35 cellular contexts compared by ENCODE assay signal in genomic region chr19:31055454-31055853, GRCh38.
DNase-seq lines count a peak whose midpoint lies in the region; ATAC-seq, FAIRE-seq and TF ChIP-seq lines count a peak whose summit lies in the region.
"Had no signal": no experiment of that assay in that cellular context is flagged by ENCODE, and none has a peak within 500 bp of the region (broad histone marks: within the 10 kb centered on the region; RNA-seq: fewer than 3 reads in every experiment).

No MANE protein-coding gene starts in this region.

- intact Hi-C loops in HepG2 (cut with micrococcal nuclease; ENCODE audit: unreplicated experiment) (no loop called here), right lobe of liver (cut with DNase I) (no loop called here), right cardiac atrium (cut with DNase I) (no loop called here), breast epithelium (cut with DNase I; ENCODE audit: low total_unique reads) (no loop called here)

- H3K9ac ChIP-seq in HepG2 (ENCODE audit: insufficient read depth, low read depth, low read length) (no peak overlapping the region), smooth muscle cell (ENCODE audit: low read depth) (no peak overlapping the region)
- H3K9ac ChIP-seq: BLaER1; BLaER1 treated with 17β-estradiol and CSF1 and Interleukin-3, amounts not matched to agents 10 nM and 100 nM had no signal

- H4K20me1 ChIP-seq in HepG2 (ENCODE audit: insufficient read depth, low read length) (no peaks in the 10 kb centered on the region), smooth muscle cell (ENCODE audit: low read depth) (no peaks in the 10 kb centered on the region)
- H4K20me1 ChIP-seq: BLaER1; BLaER1 treated with 17β-estradiol and CSF1 and Interleukin-3, amounts not matched to agents 10 nM and 100 nM had no signal

- H3K27me3 ChIP-seq in HepG2 (ENCODE audit: control insufficient read depth in 1 of 2, insufficient read depth in 2 of 2, low read length in 2 of 2) (no peaks in the 10 kb centered on the region), right lobe of liver (no peaks in the 10 kb centered on the region), smooth muscle cell (ENCODE audit: low read depth) (no peaks in the 10 kb centered on the region), right cardiac atrium (ENCODE audit: control insufficient read depth, insufficient read depth) (no peaks in the 10 kb centered on the region), breast epithelium (no peaks in the 10 kb centered on the region)
- H3K27me3 ChIP-seq: BE2C; BLaER1; BLaER1 treated with 17β-estradiol and CSF1 and Interleukin-3, amounts not matched to agents 10 nM and 100 nM had no signal

- H3K79me2 ChIP-seq in HepG2 (ENCODE audit: insufficient read depth, low read length) (no peaks in the 10 kb centered on the region), smooth muscle cell (ENCODE audit: low read depth) (no peaks in the 10 kb centered on the region)

- in situ Hi-C loops in HepG2 (cut with HindIII; ENCODE audit: extremely low pct_ligation_motif_present, low pct_unique_long_range_greater_than_20kb) = no loop called here

- H3K4me2 ChIP-seq in HepG2 (ENCODE audit: low read depth, low read length) (no peak overlapping the region), smooth muscle cell (peak overlapping the region; percentile 15)
- H3K4me2 ChIP-seq: A549; BLaER1; BLaER1 treated with 17β-estradiol and CSF1 and Interleukin-3, amounts not matched to agents 10 nM and 100 nM had no signal

- TF ChIP-seq POLR2A in HepG2 (IDR thresholded peaks at IDR 0.05; ENCODE audit: insufficient read depth in 1 of 2, low read depth in 2 of 2, low read length in 2 of 2) (no peak), right lobe of liver (IDR thresholded peaks at IDR 0.05) (no peak), breast epithelium (IDR thresholded peaks at IDR 0.05) (no peak)

- FAIRE-seq in HepG2 (lab: Jason Lieb, UNC) = no peak
- FAIRE-seq: A204.1, D721Med had no signal

- H3K4me3 ChIP-seq in HepG2 (replicated peaks in 1 of 3; ENCODE audit: insufficient read depth in 1 of 3, low read depth in 2 of 3, low read length in 3 of 3) (no peak overlapping the region), right lobe of liver (no peak overlapping the region), HEK293 (ENCODE audit: low read depth, low read length) (no peak overlapping the region), smooth muscle cell (no peak overlapping the region), right cardiac atrium (ENCODE audit: low read length) (no peak overlapping the region), breast epithelium (no peak overlapping the region)
- H3K4me3 ChIP-seq: A549; BLaER1; BLaER1 treated with 17β-estradiol and CSF1 and Interleukin-3, amounts not matched to agents 10 nM and 100 nM had no signal

- TF ChIP-seq RAD21 in HepG2 (CRISPR knock-in tag; IDR thresholded peaks at IDR 0.05) = no peak

- DNase-seq in HepG2 (ENCODE audit: low spot score) (no peak), right lobe of liver (no peak), kidney tubule cell (ENCODE audit: low spot score) (peak; percentile 3), smooth muscle cell (lab: John Stamatoyannopoulos, UW; ENCODE audit: unreplicated experiment) (no peak), NCI-H146 treated with DMSO at 0.1 percent for 48 hours (lab: John Stamatoyannopoulos, UW; ENCODE audit: unreplicated experiment) (no peak), right cardiac atrium (no peak), breast epithelium (ENCODE audit: low spot score in 2 of 2) (no peak)
- DNase-seq: 8988T; ACHN; AML-193; BE2C; C1 segment of cervical spinal cord; Caco-2; Calu3; CD4-positive, alpha-beta memory T cell; CD4-positive, alpha-beta T cell; CD4-positive, CD25-positive, alpha-beta regulatory T cell; CD8-positive, alpha-beta memory T cell; CD8-positive, alpha-beta T cell; COR-L47; DMS 273 treated with DMSO at 0.1 percent for 48 hours; DMS153; DMS53; DMS79; DMS79 treated with DMSO at 0.1 percent for 48 hours; DND-41; EL had no signal

- H3K4me1 ChIP-seq in HepG2 (ENCODE audit: insufficient read depth, low read length) = no peaks in the 10 kb centered on the region
- H3K4me1 ChIP-seq in right lobe of liver = no peaks in the 10 kb centered on the region
- no peaks in the 10 kb centered on the region for H3K4me1 ChIP-seq in HEK293 (ENCODE audit: control insufficient read depth, insufficient read depth, low read length)
- H3K4me1 ChIP-seq in smooth muscle cell (ENCODE audit: low read depth) = no peaks in the 10 kb centered on the region
- H3K4me1 ChIP-seq in right cardiac atrium (ENCODE audit: control insufficient read depth, insufficient read depth, low read length) = no peaks in the 10 kb centered on the region
- no peaks in the 10 kb centered on the region for H3K4me1 ChIP-seq in breast epithelium
- H3K4me1 ChIP-seq: A549, BE2C, Caco-2 had no signal

- peaks cover 92% of the 10 kb centered on the region for H3K9me3 ChIP-seq in HepG2 (ENCODE audit: low read length)
- no peaks in the 10 kb centered on the region for H3K9me3 ChIP-seq in right lobe of liver
- H3K9me3 ChIP-seq in HEK293 (ENCODE audit: control insufficient read depth, insufficient read depth, low read depth, low read length) = no peaks in the 10 kb centered on the region; the same call in 1 of the 2 replicates
- no peaks in the 10 kb centered on the region for H3K9me3 ChIP-seq in smooth muscle cell (replicated peaks; ENCODE audit: low read depth)
- no peaks in the 10 kb centered on the region for H3K9me3 ChIP-seq in right cardiac atrium (ENCODE audit: control insufficient read depth, low read length)
- H3K9me3 ChIP-seq in breast epithelium = peaks cover 0 to 8% of the 10 kb centered on the region in 2 donors
- H3K9me3 ChIP-seq: BE2C, Caco-2 had no signal

- no peak for TF ChIP-seq EP300 in HepG2 (IDR thresholded peaks at IDR 0.05; ENCODE audit: low read depth in 2 of 2, low read length in 2 of 2)
- TF ChIP-seq EP300 in HepG2 (CRISPR knock-in tag; IDR thresholded peaks at IDR 0.05; ENCODE audit: borderline replicate concordance) = no peak

- BruUV-seq in HepG2 (replicated peaks; lab: Mats Ljungman, UMichigan) = no TSS peak

- H3K27ac ChIP-seq in HepG2 (ENCODE audit: extremely low read length, insufficient read depth, low read length) (no peak overlapping the region), right lobe of liver (no peak overlapping the region), HEK293 (ENCODE audit: extremely low read depth, low read depth, low read length) (no peak overlapping the region), smooth muscle cell (ENCODE audit: low read depth) (no peak overlapping the region), right cardiac atrium (ENCODE audit: low read length) (no peak overlapping the region), breast epithelium (no peak overlapping the region)
- H3K27ac ChIP-seq: 22Rv1; A549; BLaER1; BLaER1 treated with 17β-estradiol and CSF1 and Interleukin-3, amounts not matched to agents 10 nM and 100 nM; C4-2B had no signal

- ATAC-seq in HepG2 (no peak), right lobe of liver (no peak), right cardiac atrium (no peak)
- ATAC-seq: CD8-positive, alpha-beta T cell had no signal

- CTCF ChIA-PET in HepG2 (lab: Yijun Ruan, JAX; ENCODE audit: low intra/inter-chr PET ratio, low total read pairs) (no interaction called here), HEK293 (lab: Yijun Ruan, JAX) (interaction anchor here (0.6 to 5.5 kb wide), 35 partner anchors 8 to 1197 kb away, joined by 3 to 45 read pairs (median 7); no protein-coding TSS in a partner anchor)

- H3F3A ChIP-seq in smooth muscle cell (ENCODE audit: low read depth) = peaks cover 3% of the 10 kb centered on the region

- POLR2A ChIA-PET in HepG2 (lab: Yijun Ruan, JAX) (no interaction called here), HEK293 (lab: Yijun Ruan, JAX) (no interaction called here)

- no peak overlapping the region for H2AFZ ChIP-seq in HepG2 (ENCODE audit: low read length)
- no peak overlapping the region for H2AFZ ChIP-seq in smooth muscle cell (ENCODE audit: low read depth)

- TF ChIP-seq CTCF in HepG2 (CRISPR knock-in tag; IDR thresholded peaks at IDR 0.05) (no peak), right lobe of liver (IDR thresholded peaks at IDR 0.05) (no peak), HEK293 (tag by site-specific recombination; IDR thresholded peaks at IDR 0.05) (no peak), smooth muscle cell (IDR thresholded peaks at IDR 0.05; ENCODE audit: borderline replicate concordance, insufficient read depth, poor library complexity, severe bottlenecking) (no peak), breast epithelium (IDR thresholded peaks at IDR 0.05) (no peak)

- no peaks in the 10 kb centered on the region for H3K36me3 ChIP-seq in HepG2 (replicated peaks in 1 of 2; ENCODE audit: control insufficient read depth in 1 of 2, insufficient read depth in 2 of 2, low read length in 2 of 2)
- H3K36me3 ChIP-seq in right lobe of liver = no peaks in the 10 kb centered on the region
- H3K36me3 ChIP-seq in HEK293 (ENCODE audit: control insufficient read depth in 2 of 2, insufficient read depth in 1 of 2, low read length in 2 of 2) = 0 out of 3 replicates have a peak, but pooled peaks cover 0 to 3% of the 10 kb centered on the region in 2 experiments
- no peaks in the 10 kb centered on the region for H3K36me3 ChIP-seq in smooth muscle cell (ENCODE audit: low read depth)
- H3K36me3 ChIP-seq in breast epithelium = no peaks in the 10 kb centered on the region
- H3K36me3 ChIP-seq: BE2C; BLaER1; BLaER1 treated with 17β-estradiol and CSF1 and Interleukin-3, amounts not matched to agents 10 nM and 100 nM had no signal

TF ChIP-seq in HepG2, 621 proteins besides CTCF, POLR2A, EP300 and RAD21 (continues in another document):
- TF ChIP-seq ZBTB43 (CRISPR knock-in tag; conservative IDR thresholded peaks at IDR 0.05) = no peak

TF ChIP-seq in HEK293, 187 proteins besides CTCF, POLR2A, EP300 and RAD21 (continues in another document):
- no peak for TF ChIP-seq INSM2 (tag by site-specific recombination; IDR thresholded peaks at IDR 0.05)

Comparison
In these comparisons a context has a peak if more than half of its experiments do, and no peak if none do; other contexts are left out.
1. Of the 63 proteins assayed by ChIP-seq in both HepG2 and HEK293: peak only in HepG2: none; only in HEK293: ATF2; in both: none; in neither: 62.